ENCODE assay signal across 10 cellular contexts in the genomic region with DNA sequence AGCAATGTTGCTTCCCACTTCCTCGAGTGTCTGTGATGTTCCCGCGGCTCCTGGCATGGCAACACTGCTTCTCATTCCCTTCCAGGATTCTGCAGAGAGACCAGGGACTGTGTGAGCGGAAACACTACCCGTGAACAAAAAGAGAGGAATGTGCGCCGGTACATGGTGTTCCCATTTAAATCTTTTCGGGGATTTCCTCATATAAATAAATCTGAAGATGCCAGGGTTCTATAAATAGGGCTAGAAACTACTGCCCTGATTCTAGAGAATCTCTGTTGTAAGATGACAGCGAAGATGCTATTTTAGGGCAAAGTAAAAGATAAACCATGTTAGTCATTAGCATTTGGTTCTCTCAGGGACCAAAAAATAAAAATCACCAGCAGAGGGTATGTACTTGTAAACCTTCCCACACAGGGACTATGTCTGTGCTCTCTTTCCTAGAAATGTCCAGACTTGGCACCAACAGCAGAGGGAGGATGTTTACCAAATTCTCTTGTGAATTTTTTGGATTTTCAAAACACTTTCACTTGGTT.
A peak's percentile ranks its signal among the peaks of the same experiment; 100 is the strongest.
DNase-seq lines count a peak whose midpoint lies in the region; ATAC-seq and TF ChIP-seq lines count a peak whose summit lies in the region.
"Had no signal": no experiment of that assay in that cellular context is flagged by ENCODE, and none has a peak within 500 bp of the region (broad histone marks: within the 10 kb centered on the region; RNA-seq: fewer than 3 reads in every experiment).

No MANE protein-coding gene starts in this region.

- H3K4me3 ChIP-seq in ACC112 (ENCODE audit: low read depth, low read length) (peak overlapping the region; percentile 40; the same call in 1 of the 2 replicates), cardiac muscle cell (no peak overlapping the region)

- peak; percentile 14; the same call in 1 of the 2 replicates for TF ChIP-seq CTCF in VCaP (conservative IDR thresholded peaks at IDR 0.05)
- peak; percentile 24 for TF ChIP-seq CTCF in cardiac muscle cell (IDR thresholded peaks at IDR 0.05; ENCODE audit: low read depth, low read length)

- H3K27me3 ChIP-seq in ACC112 (ENCODE audit: insufficient read depth, low read length): no peaks in the 10 kb centered on the region
- H3K27me3 ChIP-seq in cardiac muscle cell: no peaks in the 10 kb centered on the region

- no peaks in the 10 kb centered on the region for H3K9me3 Mint-ChIP-seq in activated naive CD4-positive, alpha-beta T cell treated with anti-CD3 and anti-CD28 coated beads, Interleukin-2, amount 50 U/mL, for 72 hours

- DNase-seq in cardiac muscle cell (ENCODE audit: low read depth in 1 of 2, low spot score in 1 of 2) (peak in 1 of 2 donors; percentile 86), pons (ENCODE audit: low spot score) (peak; percentile 43), SW480 (ENCODE audit: low spot score) (no peak), NCI-H1436 treated with DMSO at 0.1 percent for 48 hours (lab: John Stamatoyannopoulos, UW) (no peak)
- no peak for DNase-seq in activated naive CD4-positive, alpha-beta T cell treated with anti-CD3 and anti-CD28 coated beads, Interleukin-2, amount 50 U/mL, for 72 hours (ENCODE audit: low spot score in 2 of 2)
- no peak for DNase-seq in stimulated activated CD4-positive, alpha-beta T cell treated with anti-CD3 and anti-CD28 coated beads, Interleukin-12 subunit alpha, Interleukin-12 subunit beta, amount 100 ng/mL, for 4 hours
- DNase-seq: NCI-H1930, small intestine had no signal

- no peak for ATAC-seq in activated naive CD4-positive, alpha-beta T cell treated with anti-CD3 and anti-CD28 coated beads, Interleukin-2, amount 50 U/mL, for 72 hours

- peak overlapping the region; percentile 95 for H3K27ac ChIP-seq in ACC112 (ENCODE audit: low read depth, low read length)
- peak overlapping the region; percentile 43; the same call in 1 of the 2 replicates for H3K27ac ChIP-seq in VCaP
- no peak overlapping the region for H3K27ac ChIP-seq in cardiac muscle cell

- H3K36me3 Mint-ChIP-seq in activated naive CD4-positive, alpha-beta T cell treated with anti-CD3 and anti-CD28 coated beads, Interleukin-2, amount 50 U/mL, for 72 hours: no peaks in the 10 kb centered on the region

- H3K36me3 ChIP-seq in ACC112 (ENCODE audit: insufficient read depth, low read length): no peaks in the 10 kb centered on the region
- H3K36me3 ChIP-seq in cardiac muscle cell: no peaks in the 10 kb centered on the region

- H3K9me3 ChIP-seq in cardiac muscle cell (ENCODE audit: low read depth): no peaks in the 10 kb centered on the region

- no peak overlapping the region for H3K27ac Mint-ChIP-seq in activated naive CD4-positive, alpha-beta T cell treated with anti-CD3 and anti-CD28 coated beads, Interleukin-2, amount 50 U/mL, for 72 hours

- H2AFZ ChIP-seq in ACC112 (ENCODE audit: low read length, unreplicated experiment): no peak overlapping the region

- peaks cover 68% of the 10 kb centered on the region for H3K4me1 ChIP-seq in ACC112 (ENCODE audit: control insufficient read depth, insufficient read depth, low read length, unreplicated experiment)
- H3K4me1 ChIP-seq in cardiac muscle cell (ENCODE audit: low read depth): no peaks in the 10 kb centered on the region

- H3K79me2 ChIP-seq in ACC112 (ENCODE audit: control insufficient read depth, insufficient read depth, low read length, unreplicated experiment): no peaks in the 10 kb centered on the region
